16 cellular contexts compared by ENCODE assay signal in genomic region chr1:83766182-83766825, GRCh38.
A peak's percentile ranks its signal among the peaks of the same experiment; 100 is the strongest.
DNase-seq lines count a peak whose midpoint lies in the region; FAIRE-seq and TF ChIP-seq lines count a peak whose summit lies in the region.
"Had no signal": no experiment of that assay in that cellular context is flagged by ENCODE, and none has a peak within 500 bp of the region (broad histone marks: within the 10 kb centered on the region; RNA-seq: fewer than 3 reads in every experiment).

No MANE protein-coding gene starts in this region.

- no peaks in the 10 kb centered on the region for H3K27me3 ChIP-seq in OCI-LY3 (ENCODE audit: low read depth, low read length)
- H3K27me3 ChIP-seq in trophoblast cell (ENCODE audit: insufficient read depth, low read length) = no peaks in the 10 kb centered on the region
- H3K27me3 ChIP-seq: BLaER1 had no signal

- H2AFZ ChIP-seq in OCI-LY3 (ENCODE audit: low read depth, low read length) (no peak overlapping the region), trophoblast cell (ENCODE audit: insufficient read depth, low read length, poor library complexity) (no peak overlapping the region)

- no peaks in the 10 kb centered on the region; the same call in 1 of the 2 replicates for H3K9me3 ChIP-seq in OCI-LY3 (ENCODE audit: insufficient read depth, low read length)
- H3K9me3 ChIP-seq in trophoblast cell (ENCODE audit: insufficient read depth, low read depth, low read length) = no peaks in the 10 kb centered on the region
- H3K9me3 ChIP-seq: BLaER1, Caco-2, HAP-1 had no signal

- no peak overlapping the region for H4K8ac ChIP-seq in trophoblast cell (ENCODE audit: low read depth, low read length)

- H4K91ac ChIP-seq in trophoblast cell (ENCODE audit: low read depth, low read length) = no peak overlapping the region

- WGBS in trophoblast cell (ENCODE audit: extremely low coverage, insufficient coverage, insufficient read length) = no CpG with 5 or more reads among the region's 4 CpGs

- no peak for DNase-seq in GM12891 (ENCODE audit: insufficient read length, low spot score)
- peak; percentile 43 for DNase-seq in left kidney (ENCODE audit: low read depth, low spot score)
- no peak for DNase-seq in trophoblast cell
- DNase-seq in SHP77 (lab: John Stamatoyannopoulos, UW) = no peak
- no peak for DNase-seq in RPMI8226
- DNase-seq in activated CD8-positive, alpha-beta memory T cell treated with anti-CD3 and anti-CD28 coated beads for 24 hours = no peak
- DNase-seq: Caco-2; CD8-positive, alpha-beta memory T cell; DND-41; GF-D8 had no signal

- H4K20me1 ChIP-seq in OCI-LY3 (ENCODE audit: insufficient read depth, low read length) = no peaks in the 10 kb centered on the region
- H4K20me1 ChIP-seq: BLaER1 had no signal

- H3K27ac ChIP-seq in OCI-LY3 (ENCODE audit: low read length) (no peak overlapping the region), trophoblast cell (ENCODE audit: low read depth, low read length) (no peak overlapping the region)
- H3K27ac ChIP-seq: BLaER1 had no signal

- H3K23ac ChIP-seq in trophoblast cell (ENCODE audit: low read length) = no peak overlapping the region

- FAIRE-seq in GM12891 (lab: Jason Lieb, UNC) = peak; percentile 65
- FAIRE-seq: H1, HTR-8/SVneo, K562 had no signal

- no peak for TF ChIP-seq CTCF in OCI-LY3 (IDR thresholded peaks at IDR 0.05; ENCODE audit: low read depth, low read length)

- H4K12ac ChIP-seq in trophoblast cell (ENCODE audit: low read depth, low read length) = no peak overlapping the region

- H3K14ac ChIP-seq in trophoblast cell (ENCODE audit: low read length) = no peak overlapping the region

- no peak overlapping the region for H2BK12ac ChIP-seq in trophoblast cell (ENCODE audit: low read length)

- H2AK5ac ChIP-seq in trophoblast cell (ENCODE audit: low read length) = no peak overlapping the region

- H2BK5ac ChIP-seq in trophoblast cell (ENCODE audit: low read depth, low read length, poor library complexity) = no peak overlapping the region

- peaks cover 10% of the 10 kb centered on the region for H3K79me1 ChIP-seq in trophoblast cell (ENCODE audit: low read length)

- peak overlapping the region; percentile 33 for H2BK120ac ChIP-seq in trophoblast cell (ENCODE audit: insufficient read depth, low read length, poor library complexity)

- no peak overlapping the region for H3K4me3 ChIP-seq in OCI-LY3 (ENCODE audit: low read length)
- no peak overlapping the region for H3K4me3 ChIP-seq in trophoblast cell (ENCODE audit: low read depth, low read length)
- H3K4me3 ChIP-seq: BLaER1, HAP-1, K562 had no signal

- H3K36me3 ChIP-seq in OCI-LY3 (replicated peaks; ENCODE audit: low read depth, low read length) (no peaks in the 10 kb centered on the region), trophoblast cell (ENCODE audit: control insufficient read depth in 1 of 2, insufficient read depth in 2 of 2, low read length in 2 of 2) (no peaks in the 10 kb centered on the region)
- H3K36me3 ChIP-seq: BLaER1, HAP-1 had no signal

- H3K9ac ChIP-seq in OCI-LY3 (ENCODE audit: low read length) (no peak overlapping the region), trophoblast cell (ENCODE audit: low read length) (no peak overlapping the region)
- H3K9ac ChIP-seq: BLaER1 had no signal

- TF ChIP-seq POLR2A in GM12891 (IDR thresholded peaks at IDR 0.05; ENCODE audit: low read depth, low read length) = no peak

- H3K4me2 ChIP-seq in OCI-LY3 (ENCODE audit: low read length) = peak overlapping the region; percentile 4; the same call in 1 of the 2 replicates
- no peak overlapping the region for H3K4me2 ChIP-seq in trophoblast cell (ENCODE audit: low read length)
- H3K4me2 ChIP-seq: BLaER1 had no signal

- peaks cover 69% of the 10 kb centered on the region for H3K4me1 ChIP-seq in OCI-LY3 (ENCODE audit: low read length)
- peaks cover 0 to 3% of the 10 kb centered on the region in 2 experiments for H3K4me1 ChIP-seq in trophoblast cell (ENCODE audit: control insufficient read depth in 1 of 2, insufficient read depth in 2 of 2, low read length in 2 of 2)
- H3K4me1 ChIP-seq: Caco-2 had no signal

- H3K79me2 ChIP-seq in OCI-LY3 (ENCODE audit: low read length) (no peaks in the 10 kb centered on the region), trophoblast cell (ENCODE audit: control insufficient read depth, insufficient read depth, low read length, poor library complexity) (no peaks in the 10 kb centered on the region)

- H3K18ac ChIP-seq in trophoblast cell (ENCODE audit: low read length) = no peak overlapping the region

- no peak overlapping the region for H3K4ac ChIP-seq in trophoblast cell (ENCODE audit: low read depth, low read length)

TF ChIP-seq in GM12891, 5 proteins besides CTCF, POLR2A, EP300 and RAD21:
- TF ChIP-seq PAX5 (IDR thresholded peaks at IDR 0.05; ENCODE audit: insufficient read depth, low read length, severe bottlenecking) (no peak), TAF1 (IDR thresholded peaks at IDR 0.05; ENCODE audit: low read depth, low read length) (no peak), POU2F2 (IDR thresholded peaks at IDR 0.05; ENCODE audit: low read depth, low read length) (no peak), POLR2AphosphoS5 (IDR thresholded peaks at IDR 0.05; ENCODE audit: low read depth, low read length) (no peak), SPI1 (IDR thresholded peaks at IDR 0.05; ENCODE audit: low read depth, low read length) (no peak)
